8 cellular contexts compared by ENCODE assay signal in genomic region chr19:14505488-14506239, GRCh38. TPM values are rescaled to one million over a fixed set of nuclear protein-coding genes. Genes with fewer than 3 reads are reported as not detected.
DNase-seq lines count a peak whose midpoint lies in the region; ATAC-seq and TF ChIP-seq lines count a peak whose summit lies in the region.

No MANE protein-coding gene starts in this region.

- H3K4me3 ChIP-seq in BE2C (ENCODE audit: low read depth, low read length) = no peak overlapping the region
- peak overlapping the region; percentile 16 to 51 for H3K4me3 ChIP-seq in HCT116 (replicated peaks in 1 of 2; ENCODE audit: low read depth in 1 of 2, low read length in 2 of 2)

- no peaks in the 10 kb centered on the region for H3K9me3 ChIP-seq in BE2C
- no peaks in the 10 kb centered on the region for H3K9me3 ChIP-seq in HCT116 (ENCODE audit: control insufficient read depth in 1 of 2, insufficient read depth in 1 of 2, low read depth in 1 of 2, low read length in 2 of 2)

- no peaks in the 10 kb centered on the region for H3K9me2 ChIP-seq in HCT116 (ENCODE audit: insufficient read depth)

- peak overlapping the region; percentile 100 for H3K27ac ChIP-seq in HCT116 (ENCODE audit: low read depth, low read length)

- no peaks in the 10 kb centered on the region for H3K27me3 ChIP-seq in BE2C
- no peaks in the 10 kb centered on the region for H3K27me3 ChIP-seq in HCT116 (ENCODE audit: insufficient read depth, low read length)

- intact Hi-C loops in HCT116 (cut with micrococcal nuclease) = no loop called here

- H3K9me3 Mint-ChIP-seq in activated naive CD8-positive, alpha-beta T cell treated with anti-CD3 and anti-CD28 coated beads for 36 hours = no peaks in the 10 kb centered on the region

- H3K4me1 Mint-ChIP-seq in activated naive CD8-positive, alpha-beta T cell treated with anti-CD3 and anti-CD28 coated beads for 36 hours = peaks cover 36% of the 10 kb centered on the region

- H4K20me1 ChIP-seq in HCT116 (ENCODE audit: insufficient read depth) = no peaks in the 10 kb centered on the region

- H3K9ac ChIP-seq in HCT116 (ENCODE audit: low read length) = peak overlapping the region; percentile 71

- H3K79me2 ChIP-seq in HCT116 (ENCODE audit: insufficient read depth, low read length) = no peaks in the 10 kb centered on the region

- ATAC-seq in HCT116 (peak; percentile 79), GM21723 (IDR thresholded peaks at IDR 0.05; ENCODE audit: unreplicated experiment) (no peak), HG02610 (IDR thresholded peaks at IDR 0.05; ENCODE audit: unreplicated experiment) (no peak)

- H3K36me3 ChIP-seq in BE2C = no peaks in the 10 kb centered on the region
- no peaks in the 10 kb centered on the region for H3K36me3 ChIP-seq in HCT116 (ENCODE audit: control insufficient read depth in 1 of 2, insufficient read depth in 2 of 2, low read length in 2 of 2)

- TF ChIP-seq CTCF in BE2C (IDR thresholded peaks at IDR 0.05; ENCODE audit: low read depth, low read length) (peak; percentile 77), HCT116 (IDR thresholded peaks at IDR 0.05 in 2 of 3, conservative IDR thresholded peaks at IDR 0.05 in 1 of 3; ENCODE audit: borderline replicate concordance in 1 of 3, insufficient read depth in 1 of 3, low read depth in 2 of 3, low read length in 2 of 3) (peak; percentile 62 to 93 (median 91); a peak in 5 of 6 replicates)

- RAD21 ChIA-PET in HCT116 (lab: Charles Lee; ENCODE audit: low non-redundant PET in 1 of 2, low total read pairs in 2 of 2, uncharacterized antibody in 2 of 2, unreplicated experiment in 2 of 2) = interaction anchor here in 1 of 2 experiments (1.2 kb wide), 1 partner anchor 9 kb away, joined by 3 read pairs; no protein-coding TSS in a partner anchor

- POLR2A ChIA-PET in HCT116 (lab: Charles Lee) = interaction anchor here (0.6 to 8.7 kb wide), 4 partner anchors 9 to 68 kb away, joined by 3 to 112 read pairs (median 9); partner anchors contain the start of genes DNAJB1 and GIPC1

- H2AFZ ChIP-seq in HCT116 (ENCODE audit: low read depth, low read length, poor library complexity, severe bottlenecking) = no peak overlapping the region

- peak; percentile 58 for DNase-seq in BE2C
- peak; percentile 82 for DNase-seq in HCT116 (ENCODE audit: low read depth, low spot score)
- peak; percentile 93 for DNase-seq in SW480 (ENCODE audit: low spot score)
- peak; percentile 79 for DNase-seq in activated naive CD8-positive, alpha-beta T cell treated with anti-CD3 and anti-CD28 coated beads for 36 hours
- DNase-seq in hepatic stellate cell (ENCODE audit: low spot score) = peak; percentile 77
- peak; percentile 63 to 67 for DNase-seq in stimulated activated CD4-positive, alpha-beta T cell treated with anti-CD3 and anti-CD28 coated beads, Interleukin-1b, Interleukin-23, amount 100 ng/mL, for 4 hours (ENCODE audit: low read depth in 2 of 2)

- TSS peak; percentile 88 for BruUV-seq in HCT116 (replicated peaks; lab: Mats Ljungman, UMichigan)

- no peak overlapping the region for H3K4me3 Mint-ChIP-seq in activated naive CD8-positive, alpha-beta T cell treated with anti-CD3 and anti-CD28 coated beads for 36 hours

- H3K27ac Mint-ChIP-seq in activated naive CD8-positive, alpha-beta T cell treated with anti-CD3 and anti-CD28 coated beads for 36 hours = peak overlapping the region; percentile 59

- H3K4me1 ChIP-seq in BE2C (no peaks in the 10 kb centered on the region), HCT116 (ENCODE audit: control insufficient read depth in 1 of 2, insufficient read depth in 2 of 2, low read length in 2 of 2) (peaks cover 67 to 74% of the 10 kb centered on the region in 2 experiments)

- no peak for TF ChIP-seq POLR2A in HCT116 (IDR thresholded peaks at IDR 0.05; ENCODE audit: borderline replicate concordance, extremely low read depth, insufficient read depth, insufficient read length)

- H3K27me3 Mint-ChIP-seq in activated naive CD8-positive, alpha-beta T cell treated with anti-CD3 and anti-CD28 coated beads for 36 hours = no peaks in the 10 kb centered on the region

- no peaks in the 10 kb centered on the region for H3K36me3 Mint-ChIP-seq in activated naive CD8-positive, alpha-beta T cell treated with anti-CD3 and anti-CD28 coated beads for 36 hours

- TF ChIP-seq RAD21 in HCT116 (IDR thresholded peaks at IDR 0.05; ENCODE audit: low read depth) = peak; percentile 49

- CTCF ChIA-PET in HCT116 (lab: Charles Lee) = interaction anchor here (0.6 to 1.6 kb wide), 6 partner anchors 8 to 890 kb away, joined by 3 to 7 read pairs (median 3); no protein-coding TSS in a partner anchor

- peak overlapping the region; percentile 76 for H3K4me2 ChIP-seq in HCT116 (ENCODE audit: low read length)

TF ChIP-seq in HCT116, 20 proteins besides CTCF, POLR2A, EP300 and RAD21 (continues in another document):
- TF ChIP-seq JUND (IDR thresholded peaks at IDR 0.05) (no peak), EZH2phosphoT487 (IDR thresholded peaks at IDR 0.05; ENCODE audit: borderline replicate concordance) (no peak), MAX (IDR thresholded peaks at IDR 0.05) (peak; percentile 52; the same call in 1 of the 2 replicates), FOSL1 (IDR thresholded peaks at IDR 0.05; ENCODE audit: low read depth) (0 out of 2 replicates have a peak, but pooled peaks have one; percentile 50), SP1 (IDR thresholded peaks at IDR 0.05; ENCODE audit: low read depth) (peak; percentile 73), ZNF274 (IDR thresholded peaks at IDR 0.05; ENCODE audit: low read depth, low read length) (no peak), SRF (IDR thresholded peaks at IDR 0.05; ENCODE audit: low read depth) (no peak), SIN3A (IDR thresholded peaks at IDR 0.05; ENCODE audit: low read depth) (no peak), REST (IDR thresholded peaks at IDR 0.05; ENCODE audit: low read depth) (no peak), ZFX (IDR thresholded peaks at IDR 0.05) (peak; percentile 58; the same call in 1 of the 2 replicates), POLR2AphosphoS5 (IDR thresholded peaks at IDR 0.05; ENCODE audit: low read depth, low read length) (no peak), EGR1 (IDR thresholded peaks at IDR 0.05; ENCODE audit: low read depth) (peak; percentile 46; the same call in 1 of the 2 replicates), YY1 (IDR thresholded peaks at IDR 0.05; ENCODE audit: extremely low read depth, insufficient replicate concordance, low read depth, low read length) (no peak), CBX3 (IDR thresholded peaks at IDR 0.05; ENCODE audit: low read depth) (peak; percentile 57; the same call in 1 of the 2 replicates), ATF3 (IDR thresholded peaks at IDR 0.05) (no peak)

RNA-seq across cellular contexts. Expression of gene GIPC1, which starts 9.7 kb away (rescaled TPM):
- polyA plus RNA-seq in BE2C (2012; ENCODE audit: insufficient read depth, insufficient read length, low read depth) = 188 TPM
- 103 TPM for total RNA-seq in HCT116 (2021; ENCODE audit: unreplicated experiment)
- 112 and 135 TPM in 2 replicates for polyA plus RNA-seq in HCT116 (2012)
- 10 to 100 TPM; 22.5 to 24.8 TPM for total RNA-seq in activated naive CD8-positive, alpha-beta T cell treated with anti-CD3 and anti-CD28 coated beads for 36 hours

RNA-seq across cellular contexts. Expression of gene DNAJB1, which starts 12.5 kb away (rescaled TPM):
- 90.6 TPM for polyA plus RNA-seq in BE2C (2012; ENCODE audit: insufficient read depth, insufficient read length, low read depth)
- 175 TPM for total RNA-seq in HCT116 (2021; ENCODE audit: unreplicated experiment)
- 129 and 139 TPM in 2 replicates for polyA plus RNA-seq in HCT116 (2012)
- 10 to 100 TPM; 45.0 to 45.7 TPM for total RNA-seq in activated naive CD8-positive, alpha-beta T cell treated with anti-CD3 and anti-CD28 coated beads for 36 hours

RNA-seq across cellular contexts. Expression of gene TECR, which starts 23.7 kb away (rescaled TPM):
- 236 TPM for polyA plus RNA-seq in BE2C (2012; ENCODE audit: insufficient read depth, insufficient read length, low read depth)
- total RNA-seq in HCT116 (2021; ENCODE audit: unreplicated experiment) = 232 TPM
- polyA plus RNA-seq in HCT116 (2012) = 305 and 352 TPM in 2 replicates
- 10 to 100 TPM; 86.1 to 88.7 TPM for total RNA-seq in activated naive CD8-positive, alpha-beta T cell treated with anti-CD3 and anti-CD28 coated beads for 36 hours

RNA-seq across cellular contexts. Expression of gene PTGER1, which starts 30.5 kb away (rescaled TPM):
- 29.0 TPM for polyA plus RNA-seq in BE2C (2012; ENCODE audit: insufficient read depth, insufficient read length, low read depth)
- 1.1 TPM for total RNA-seq in HCT116 (2021; ENCODE audit: unreplicated experiment)
- polyA plus RNA-seq in HCT116 (2012) = 0.47 and 0.55 TPM in 2 replicates
- total RNA-seq in activated naive CD8-positive, alpha-beta T cell treated with anti-CD3 and anti-CD28 coated beads for 36 hours = under 1 TPM; 0.25 to 0.40 TPM
